In genomic region chr3:161266731-161267150, GRCh38 we compare ENCODE assay signal across 10 cellular contexts. TPM values are rescaled to one million over a fixed set of nuclear protein-coding genes. Genes with fewer than 3 reads are reported as not detected.
DNase-seq lines count a peak whose midpoint lies in the region; ATAC-seq and TF ChIP-seq lines count a peak whose summit lies in the region.
"Had no signal": no experiment of that assay in that cellular context is flagged by ENCODE, and none has a peak within 500 bp of the region (broad histone marks: within the 10 kb centered on the region; RNA-seq: fewer than 3 reads in every experiment).

No MANE protein-coding gene starts in this region.

- no peaks in the 10 kb centered on the region for H3K79me2 ChIP-seq in SK-N-SH (ENCODE audit: insufficient read depth)

- CTCF ChIA-PET in SK-N-SH (lab: Yijun Ruan, JAX): interaction anchor here (0.7 to 1.8 kb wide), 3 partner anchors 74 to 142 kb away, joined by 3 to 6 read pairs (median 3); no protein-coding TSS in a partner anchor

- H3K4me2 ChIP-seq in SK-N-SH: peak overlapping the region; percentile 54; the same call in 1 of the 2 replicates

- H3K27ac ChIP-seq in SK-N-SH (ENCODE audit: low read depth in 2 of 2, low read length in 1 of 2) (peak overlapping the region in 1 of 2 experiments; percentile 73; a peak in 3 of 4 replicates), tibial artery (no peak overlapping the region)

- TF ChIP-seq CTCF in SK-N-SH (IDR thresholded peaks at IDR 0.05) (no peak), tibial artery (IDR thresholded peaks at IDR 0.05) (no peak)

- no peak for ATAC-seq in activated naive CD4-positive, alpha-beta T cell treated with anti-CD3 and anti-CD28 coated beads, Interleukin-2, amount 50 U/mL, for 72 hours
- ATAC-seq in HG03571 (IDR thresholded peaks at IDR 0.05; ENCODE audit: unreplicated experiment): no peak

- DNase-seq in AG08396 (ENCODE audit: low spot score): peak; percentile 18
- DNase-seq in HT-29 (ENCODE audit: low spot score): peak; percentile 67
- DNase-seq in SK-N-SH: no peak
- peak; percentile 36 for DNase-seq in glomerular endothelial cell (ENCODE audit: extremely low read depth, low read depth, low spot score)
- no peak for DNase-seq in activated naive CD4-positive, alpha-beta T cell treated with anti-CD3 and anti-CD28 coated beads, Interleukin-2, amount 50 U/mL, for 72 hours (ENCODE audit: low spot score in 2 of 2)
- DNase-seq in Kasumi-1 (lab: John Stamatoyannopoulos, UW): no peak
- no peak for DNase-seq in tibial artery
- DNase-seq: Caco-2 had no signal

- peaks cover 24% of the 10 kb centered on the region for H3F3A ChIP-seq in SK-N-SH (replicated peaks; ENCODE audit: insufficient read depth)

- POLR2A ChIA-PET in SK-N-SH (lab: Yijun Ruan, JAX): no interaction called here

- H3K9me3 Mint-ChIP-seq in activated naive CD4-positive, alpha-beta T cell treated with anti-CD3 and anti-CD28 coated beads, Interleukin-2, amount 50 U/mL, for 72 hours: peaks cover 6% of the 10 kb centered on the region in 2 donors

- no peak; a peak in 1 of 4 replicates for TF ChIP-seq EP300 in SK-N-SH (IDR thresholded peaks at IDR 0.05; ENCODE audit: borderline replicate concordance in 1 of 2, low read depth in 1 of 2, low read length in 1 of 2)

- H3K36me3 ChIP-seq in SK-N-SH (replicated peaks in 1 of 2; ENCODE audit: control insufficient read depth in 1 of 2, insufficient read depth in 2 of 2, low read length in 1 of 2) (peaks cover 2 to 12% of the 10 kb centered on the region in 2 experiments), tibial artery (peaks cover 0 to 9% (median 4%) of the 10 kb centered on the region in 3 donors)

- H3K36me3 Mint-ChIP-seq in activated naive CD4-positive, alpha-beta T cell treated with anti-CD3 and anti-CD28 coated beads, Interleukin-2, amount 50 U/mL, for 72 hours: peaks cover 19 to 21% of the 10 kb centered on the region in 2 donors

- H3K9me2 ChIP-seq in SK-N-SH: no peaks in the 10 kb centered on the region

- no peak overlapping the region for H3K27ac Mint-ChIP-seq in activated naive CD4-positive, alpha-beta T cell treated with anti-CD3 and anti-CD28 coated beads, Interleukin-2, amount 50 U/mL, for 72 hours

- WGBS in SK-N-SH (ENCODE audit: low lambda C conversion rate): 6% methylated on average over 1 of the region's 1 CpG

- no peaks in the 10 kb centered on the region for H3K9me3 ChIP-seq in SK-N-SH
- no peaks in the 10 kb centered on the region for H3K9me3 ChIP-seq in tibial artery
- H3K9me3 ChIP-seq: Caco-2, HAP-1 had no signal

- H3K9ac ChIP-seq in SK-N-SH: no peak overlapping the region

- H4K20me1 ChIP-seq in SK-N-SH (ENCODE audit: insufficient read depth): no peaks in the 10 kb centered on the region

- no peak overlapping the region for H2AFZ ChIP-seq in SK-N-SH (ENCODE audit: low read depth)

- H3K4me1 ChIP-seq in SK-N-SH (ENCODE audit: control insufficient read depth in 1 of 2, insufficient read depth in 2 of 2, low read depth in 1 of 2, low read length in 1 of 2) (peaks cover 0 to 4% of the 10 kb centered on the region in 2 experiments; a peak in 2 of 4 replicates), tibial artery (no peaks in the 10 kb centered on the region)
- H3K4me1 ChIP-seq: HAP-1 had no signal

- H3K27me3 ChIP-seq in SK-N-SH (ENCODE audit: insufficient read depth) (no peaks in the 10 kb centered on the region), tibial artery (no peaks in the 10 kb centered on the region)

- intact Hi-C loops in tibial artery (cut with DNase I; ENCODE audit: low total_unique reads): no loop called here

- no peak for TF ChIP-seq RAD21 in SK-N-SH (IDR thresholded peaks at IDR 0.05; ENCODE audit: low read length)

- H3K4me3 ChIP-seq in SK-N-SH (ENCODE audit: low read depth in 2 of 2, low read length in 1 of 2): no peak overlapping the region
- no peak overlapping the region for H3K4me3 ChIP-seq in tibial artery
- H3K4me3 ChIP-seq: HAP-1 had no signal

TF ChIP-seq in SK-N-SH, 30 proteins besides CTCF, POLR2A, EP300 and RAD21:
- TF ChIP-seq, protein P1, sequence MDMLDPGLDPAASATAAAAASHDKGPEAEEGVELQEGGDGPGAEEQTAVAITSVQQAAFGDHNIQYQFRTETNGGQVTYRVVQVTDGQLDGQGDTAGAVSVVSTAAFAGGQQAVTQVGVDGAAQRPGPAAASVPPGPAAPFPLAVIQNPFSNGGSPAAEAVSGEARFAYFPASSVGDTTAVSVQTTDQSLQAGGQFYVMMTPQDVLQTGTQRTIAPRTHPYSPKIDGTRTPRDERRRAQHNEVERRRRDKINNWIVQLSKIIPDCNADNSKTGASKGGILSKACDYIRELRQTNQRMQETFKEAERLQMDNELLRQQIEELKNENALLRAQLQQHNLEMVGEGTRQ (IDR thresholded peaks at IDR 0.05; ENCODE audit: borderline replicate concordance, low read depth, low read length): no peak
- TF ChIP-seq, protein P2, sequence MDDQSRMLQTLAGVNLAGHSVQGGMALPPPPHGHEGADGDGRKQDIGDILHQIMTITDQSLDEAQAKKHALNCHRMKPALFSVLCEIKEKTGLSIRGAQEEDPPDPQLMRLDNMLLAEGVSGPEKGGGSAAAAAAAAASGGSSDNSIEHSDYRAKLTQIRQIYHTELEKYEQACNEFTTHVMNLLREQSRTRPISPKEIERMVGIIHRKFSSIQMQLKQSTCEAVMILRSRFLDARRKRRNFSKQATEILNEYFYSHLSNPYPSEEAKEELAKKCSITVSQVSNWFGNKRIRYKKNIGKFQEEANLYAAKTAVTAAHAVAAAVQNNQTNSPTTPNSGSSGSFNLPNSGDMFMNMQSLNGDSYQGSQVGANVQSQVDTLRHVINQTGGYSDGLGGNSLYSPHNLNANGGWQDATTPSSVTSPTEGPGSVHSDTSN (IDR thresholded peaks at IDR 0.05): peak; percentile 33; the same call in 1 of the 2 replicates
- TF ChIP-seq ZBTB33 (IDR thresholded peaks at IDR 0.05; ENCODE audit: borderline replicate concordance, low read depth) (no peak), FOXJ3 (CRISPR knock-in tag; IDR thresholded peaks at IDR 0.05) (no peak), USF1 (IDR thresholded peaks at IDR 0.05; ENCODE audit: borderline replicate concordance, low read depth) (peak; percentile 64; the same call in 1 of the 2 replicates), TCF12 (IDR thresholded peaks at IDR 0.05) (peak; percentile 64), MAX (IDR thresholded peaks at IDR 0.05; ENCODE audit: low read depth) (peak; percentile 46; the same call in 1 of the 2 replicates), FOSL2 (IDR thresholded peaks at IDR 0.05; ENCODE audit: borderline replicate concordance, low read depth) (peak; percentile 54; the same call in 1 of the 2 replicates), TEAD4 (IDR thresholded peaks at IDR 0.05; ENCODE audit: borderline replicate concordance, insufficient read depth) (peak; percentile 60; the same call in 1 of the 2 replicates), JUND (IDR thresholded peaks at IDR 0.05) (peak; percentile 40; the same call in 1 of the 2 replicates)

RNA-seq across cellular contexts. Expression of gene NMD3, which starts 45.6 kb away (rescaled TPM):
- total RNA-seq in HT-29 (2014; rRNA removed; shearing (Covaris generic)): 29.3 and 30.9 TPM in 2 replicates
- 15.1 and 21.1 TPM in 2 replicates for polyA plus RNA-seq in SK-N-SH (2012; rRNA removed)
- 24.0 and 25.4 TPM in 2 replicates for polyA plus RNA-seq in SK-N-SH (2012; cell fraction: cytosol; rRNA removed)
- 9.7 and 21.3 TPM in 2 replicates for polyA plus RNA-seq in SK-N-SH (2012; cell fraction: nucleus; rRNA removed)
- total RNA-seq in glomerular endothelial cell: 35.4 and 45.8 TPM in 2 replicates
- 10 to 100 TPM; 60.1 to 63.1 TPM for total RNA-seq in activated naive CD4-positive, alpha-beta T cell treated with anti-CD3 and anti-CD28 coated beads, Interleukin-2, amount 50 U/mL, for 72 hours

Comparison
In these comparisons a context has a peak if more than half of its experiments do, and no peak if none do; other contexts are left out.
1. DNase-seq: peak in AG08396 (single experiment), HT-29 (single experiment) and glomerular endothelial cell (single experiment); none in SK-N-SH (single experiment), activated naive CD4-positive, alpha-beta T cell treated with anti-CD3 and anti-CD28 coated beads, Interleukin-2, amount 50 U/mL, for 72 hours (0 of 2), Kasumi-1 (0 of 2) and tibial artery (0 of 2).